Comparison of ENCODE assay signal across 26 cellular contexts in genomic region chr15:63258658-63259057, GRCh38.
"Had no signal": no experiment of that assay in that cellular context is flagged by ENCODE, and none has a peak within 500 bp of the region (broad histone marks: within the 10 kb centered on the region; RNA-seq: fewer than 3 reads in every experiment).

No MANE protein-coding gene starts in this region.

- H3K4me1 Mint-ChIP-seq: memory B cell had no signal

- DNase-seq: activated CD4-positive, alpha-beta T cell treated with anti-CD3 and anti-CD28 coated beads for 4 hours; activated CD4-positive, alpha-beta T cell treated with anti-CD3 and anti-CD28 coated beads, Interleukin-2, amount 50 U/mL, for 48 hours; activated CD8-positive, alpha-beta memory T cell treated with anti-CD3 and anti-CD28 coated beads, Interleukin-2, amount 10 ng/mL, durations not matched to agents 7 days and 5 days; amygdala; caudate nucleus; cortex of kidney; foreskin keratinocyte; heart left ventricle; hypothalamus; immature natural killer cell; kidney; left colon; midbrain; naive thymus-derived CD4-positive, alpha-beta T cell; occipital lobe; psoas muscle; SK-N-SH; stimulated activated CD4-positive, alpha-beta T cell treated with anti-CD3 and anti-CD28 coated beads, Interleukin-15, amount 100 ng/mL, for 24 hours; stimulated activated CD4-positive, alpha-beta T cell treated with anti-CD3 and anti-CD28 coated beads, Interleukin-2, amount 100 ng/mL, for 24 hours; stimulated activated naive B cell treated with anti-CD40 and anti-IgM and Interleukin-4, amounts not matched to agents 10 μg/mL and 1 μg/mL and 100 μg/mL, for 72 hours; T-helper 2 cell had no signal

- H3K27me3 Mint-ChIP-seq: activated CD8-positive, alpha-beta memory T cell treated with anti-CD3 and anti-CD28 coated beads, Interleukin-2, amount 10 ng/mL, durations not matched to agents 7 days and 5 days; memory B cell; naive thymus-derived CD4-positive, alpha-beta T cell; stimulated activated naive B cell treated with anti-CD40 and anti-IgM and Interleukin-4, amounts not matched to agents 10 μg/mL and 1 μg/mL and 100 μg/mL, for 72 hours had no signal

- H3K9me3 Mint-ChIP-seq: activated T-helper 2 cell treated with anti-CD3 and anti-CD28 coated beads, Interferon-gamma antibody, Interleukin-2, Interleukin-4, amounts not matched to agents 10 μg/mL and 5 μg/mL and 100 μg/mL, durations not matched to agents 14 hours and 24 hours and 36 hours; immature natural killer cell; memory B cell; naive thymus-derived CD4-positive, alpha-beta T cell; neural progenitor cell; stimulated activated naive B cell treated with anti-CD40 and anti-IgM and Interleukin-4, amounts not matched to agents 10 μg/mL and 1 μg/mL and 100 μg/mL, for 72 hours had no signal

- H3K27ac Mint-ChIP-seq: activated CD8-positive, alpha-beta memory T cell treated with anti-CD3 and anti-CD28 coated beads, Interleukin-2, amount 10 ng/mL, durations not matched to agents 7 days and 5 days; activated T-helper 2 cell treated with anti-CD3 and anti-CD28 coated beads, Interferon-gamma antibody, Interleukin-2, Interleukin-4, amounts not matched to agents 10 μg/mL and 5 μg/mL and 100 μg/mL, durations not matched to agents 14 hours and 24 hours and 36 hours; memory B cell; neural progenitor cell; stimulated activated naive B cell treated with anti-CD40 and anti-IgM and Interleukin-4, amounts not matched to agents 10 μg/mL and 1 μg/mL and 100 μg/mL, for 72 hours had no signal

- ATAC-seq: activated CD8-positive, alpha-beta memory T cell treated with anti-CD3 and anti-CD28 coated beads, Interleukin-2, amount 10 ng/mL, durations not matched to agents 7 days and 5 days; esophagus mucosa; foreskin keratinocyte; heart left ventricle; left colon; naive thymus-derived CD4-positive, alpha-beta T cell had no signal

- H3K4me3 Mint-ChIP-seq: activated CD8-positive, alpha-beta memory T cell treated with anti-CD3 and anti-CD28 coated beads, Interleukin-2, amount 10 ng/mL, durations not matched to agents 7 days and 5 days; immature natural killer cell; memory B cell; naive thymus-derived CD4-positive, alpha-beta T cell; neural progenitor cell; stimulated activated naive B cell treated with anti-CD40 and anti-IgM and Interleukin-4, amounts not matched to agents 10 μg/mL and 1 μg/mL and 100 μg/mL, for 72 hours had no signal

- H3K9me3 ChIP-seq: heart left ventricle, psoas muscle, SK-N-SH, tibial nerve had no signal
